In the genomic region with DNA sequence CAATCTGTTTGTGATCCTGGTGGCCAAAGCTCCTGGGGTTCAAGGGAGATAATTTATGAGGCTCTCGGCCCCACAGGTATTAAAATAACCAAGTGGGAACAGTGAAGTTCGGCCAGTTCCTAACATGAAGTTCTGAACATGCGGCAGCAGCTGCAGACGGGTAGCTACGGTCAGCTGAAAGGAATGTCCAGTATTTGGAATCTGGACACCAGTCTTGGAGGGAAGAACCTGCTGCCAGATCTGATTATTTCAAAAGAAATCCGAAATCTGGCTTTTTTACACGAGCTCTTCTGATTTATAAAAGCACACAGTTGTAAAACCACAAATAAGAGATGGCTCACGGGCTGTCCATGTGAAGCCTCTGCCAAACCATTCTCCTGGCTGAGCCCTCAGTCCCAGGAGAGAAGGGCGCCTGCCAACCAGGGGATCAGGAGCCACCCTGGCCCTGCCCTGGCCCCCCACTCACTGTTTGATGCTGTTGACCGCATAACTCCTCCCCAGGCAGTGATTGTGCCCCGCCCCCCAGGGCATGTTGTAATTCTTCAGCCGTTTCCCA, we compare ENCODE assay signal across 9 cellular contexts. TPM values are rescaled to one million over a fixed set of nuclear protein-coding genes. Genes with fewer than 3 reads are reported as not detected.
DNase-seq lines count a peak whose midpoint lies in the region; ATAC-seq and TF ChIP-seq lines count a peak whose summit lies in the region.
"Had no signal": no experiment of that assay in that cellular context is flagged by ENCODE, and none has a peak within 500 bp of the region (broad histone marks: within the 10 kb centered on the region; RNA-seq: fewer than 3 reads in every experiment).

No MANE protein-coding gene starts in this region.

- WGBS in prostate gland, result 13% methylated on average over 12 of the region's 12 CpGs

- H3K36me3 ChIP-seq in SJCRH30 (no peaks in the 10 kb centered on the region), prostate gland (no peaks in the 10 kb centered on the region)

- intact Hi-C loops in prostate gland (cut with DNase I), result no loop called here

- H3K27me3 ChIP-seq in SJCRH30 (no peaks in the 10 kb centered on the region; the same call in 1 of the 2 replicates), prostate gland (replicated peaks; ENCODE audit: insufficient read depth) (no peaks in the 10 kb centered on the region)

- TF ChIP-seq CTCF in AG10803 (conservative IDR thresholded peaks at IDR 0.05; ENCODE audit: low read length), result no peak
- TF ChIP-seq CTCF in foreskin fibroblast (IDR thresholded peaks at IDR 0.05; ENCODE audit: low read depth, low read length), result no peak
- no peak for TF ChIP-seq CTCF in prostate gland (IDR thresholded peaks at IDR 0.05)

- H3K9me3 ChIP-seq in SJCRH30 (replicated peaks) (no peaks in the 10 kb centered on the region), prostate gland (no peaks in the 10 kb centered on the region)

- no peak overlapping the region for H3K4me3 ChIP-seq in AG10803 (ENCODE audit: low read length)
- no peak overlapping the region for H3K4me3 ChIP-seq in SJCRH30
- no peak overlapping the region for H3K4me3 ChIP-seq in foreskin fibroblast (ENCODE audit: low read depth in 1 of 2, low read length in 2 of 2)
- H3K4me3 ChIP-seq in prostate gland, result no peak overlapping the region

- DNase-seq in AG10803 (ENCODE audit: low read depth), result peak; percentile 98
- DNase-seq in SJCRH30, result peak; percentile 87 to 94
- DNase-seq in foreskin fibroblast, result peak; percentile 65 to 85
- DNase-seq in prostate gland (ENCODE audit: low spot score), result peak; percentile 53
- no peak for DNase-seq in cortex of kidney (lab: John Stamatoyannopoulos, UW)
- DNase-seq: stimulated activated CD4-positive, alpha-beta T cell treated with anti-CD3 and anti-CD28 coated beads, Interleukin-4, amount 100 ng/mL, for 4 hours had no signal

- H3K4me1 ChIP-seq in SJCRH30 (peaks cover 31% of the 10 kb centered on the region), prostate gland (replicated peaks) (peaks cover 6% of the 10 kb centered on the region)

- no peak for ATAC-seq in GM19324 (IDR thresholded peaks at IDR 0.05; ENCODE audit: low FRiP score, unreplicated experiment)
- no peak for ATAC-seq in HG02763 (IDR thresholded peaks at IDR 0.05; ENCODE audit: unreplicated experiment)
- no peak for ATAC-seq in HG02973 (IDR thresholded peaks at IDR 0.05; ENCODE audit: unreplicated experiment)

- peak overlapping the region; percentile 66 for H3K27ac ChIP-seq in SJCRH30
- peak overlapping the region; percentile 4 to 50 for H3K27ac ChIP-seq in prostate gland

- TF ChIP-seq POLR2A in prostate gland (IDR thresholded peaks at IDR 0.05), result no peak

RNA-seq across cellular contexts. Expression of a gene that starts 28.2 kb away (rescaled TPM):
- 0.10 and 0.30 TPM in 2 replicates for total RNA-seq in SJCRH30 (2014; rRNA removed; shearing (Covaris generic))
- 10 to 100 TPM in 1 of 2 donors, 1 to 10 TPM in 1; 2.8 to 16.1 TPM for total RNA-seq in prostate gland

RNA-seq across cellular contexts. Expression of a gene that starts 57.3 kb away (rescaled TPM):
- total RNA-seq in SJCRH30 (2014; rRNA removed; shearing (Covaris generic)), result 0.28 and 0.56 TPM in 2 replicates
- 10 to 100 TPM; 12.9 to 34.6 TPM for total RNA-seq in prostate gland
